In genomic region chr16:29594926-29595838, GRCh38 we compare ENCODE assay signal across 1 cellular context.
TF ChIP-seq lines count a peak whose summit lies in the region.

No MANE protein-coding gene starts in this region.

TF ChIP-seq in H1, 55 proteins besides CTCF, POLR2A, EP300 and RAD21 (continued from another document):
- TF ChIP-seq, protein P1, sequence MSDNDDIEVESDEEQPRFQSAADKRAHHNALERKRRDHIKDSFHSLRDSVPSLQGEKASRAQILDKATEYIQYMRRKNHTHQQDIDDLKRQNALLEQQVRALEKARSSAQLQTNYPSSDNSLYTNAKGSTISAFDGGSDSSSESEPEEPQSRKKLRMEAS (IDR thresholded peaks at IDR 0.05): peak; percentile 66
- peak; percentile 69; the same call in 1 of the 2 replicates for TF ChIP-seq POLR2AphosphoS5 (IDR thresholded peaks at IDR 0.05; ENCODE audit: low read depth, low read length)
- 0 out of 2 replicates have a peak, but pooled peaks have one; percentile 32 for TF ChIP-seq SP1 (IDR thresholded peaks at IDR 0.05; ENCODE audit: low read depth, low read length)
- TF ChIP-seq TAF1 (IDR thresholded peaks at IDR 0.05; ENCODE audit: low read depth, low read length): peak; percentile 76
- TF ChIP-seq, protein P2, sequence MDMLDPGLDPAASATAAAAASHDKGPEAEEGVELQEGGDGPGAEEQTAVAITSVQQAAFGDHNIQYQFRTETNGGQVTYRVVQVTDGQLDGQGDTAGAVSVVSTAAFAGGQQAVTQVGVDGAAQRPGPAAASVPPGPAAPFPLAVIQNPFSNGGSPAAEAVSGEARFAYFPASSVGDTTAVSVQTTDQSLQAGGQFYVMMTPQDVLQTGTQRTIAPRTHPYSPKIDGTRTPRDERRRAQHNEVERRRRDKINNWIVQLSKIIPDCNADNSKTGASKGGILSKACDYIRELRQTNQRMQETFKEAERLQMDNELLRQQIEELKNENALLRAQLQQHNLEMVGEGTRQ (IDR thresholded peaks at IDR 0.05; ENCODE audit: low read length): peak; percentile 39; the same call in 1 of the 2 replicates
- TF ChIP-seq TBP (IDR thresholded peaks at IDR 0.05; ENCODE audit: low read depth, low read length): peak; percentile 51
- peak; percentile 80 for TF ChIP-seq PHF8 (conservative IDR thresholded peaks at IDR 0.05; ENCODE audit: low read depth, low read length)
- peak; percentile 39; the same call in 1 of the 2 replicates for TF ChIP-seq CREB1 (IDR thresholded peaks at IDR 0.05)
